In genomic region chr11:2909145-2909914, GRCh38 we compare ENCODE assay signal across 15 cellular contexts. TPM values are rescaled to one million over a fixed set of nuclear protein-coding genes. Genes with fewer than 3 reads are reported as not detected.
DNase-seq lines count a peak whose midpoint lies in the region; ATAC-seq, FAIRE-seq and TF ChIP-seq lines count a peak whose summit lies in the region.
"Had no signal": no experiment of that assay in that cellular context is flagged by ENCODE, and none has a peak within 500 bp of the region (broad histone marks: within the 10 kb centered on the region; RNA-seq: fewer than 3 reads in every experiment).

No MANE protein-coding gene starts in this region.

- peaks cover 21% of the 10 kb centered on the region for H3K4me1 Mint-ChIP-seq in stimulated activated naive CD8-positive, alpha-beta T cell treated with anti-CD3 and anti-CD28 coated beads, Interleukin-15, amount 100 ng/mL, for 72 hours
- H3K4me1 Mint-ChIP-seq in activated T-helper 2 cell treated with anti-CD3 and anti-CD28 coated beads, Interferon-gamma antibody, Interleukin-2, Interleukin-4, amounts not matched to agents 10 μg/mL and 5 μg/mL and 100 μg/mL, durations not matched to agents 14 hours and 24 hours and 36 hours (ENCODE audit: low read depth), result peaks cover 2% of the 10 kb centered on the region

- H3K27me3 Mint-ChIP-seq in stimulated activated naive CD8-positive, alpha-beta T cell treated with anti-CD3 and anti-CD28 coated beads, Interleukin-15, amount 100 ng/mL, for 72 hours, result peaks cover 9% of the 10 kb centered on the region
- H3K27me3 Mint-ChIP-seq in activated T-helper 2 cell treated with anti-CD3 and anti-CD28 coated beads, Interferon-gamma antibody, Interleukin-2, Interleukin-4, amounts not matched to agents 10 μg/mL and 5 μg/mL and 100 μg/mL, durations not matched to agents 14 hours and 24 hours and 36 hours (ENCODE audit: low read depth), result no peaks in the 10 kb centered on the region

- no peak overlapping the region for H3K4me3 Mint-ChIP-seq in stimulated activated naive CD8-positive, alpha-beta T cell treated with anti-CD3 and anti-CD28 coated beads, Interleukin-15, amount 100 ng/mL, for 72 hours
- no peak overlapping the region for H3K4me3 Mint-ChIP-seq in activated T-helper 2 cell treated with anti-CD3 and anti-CD28 coated beads, Interferon-gamma antibody, Interleukin-2, Interleukin-4, amounts not matched to agents 10 μg/mL and 5 μg/mL and 100 μg/mL, durations not matched to agents 14 hours and 24 hours and 36 hours (ENCODE audit: low read depth)
- H3K4me3 Mint-ChIP-seq: B cell; CD8-positive, alpha-beta memory T cell had no signal

- intact Hi-C loops in activated T-helper 2 cell treated with anti-CD3 and anti-CD28 coated beads, Interferon-gamma antibody, Interleukin-2, Interleukin-4, amounts not matched to agents 10 μg/mL and 5 μg/mL and 100 μg/mL, durations not matched to agents 14 hours and 24 hours and 36 hours (cut with micrococcal nuclease), result no loop called here

- no peak for FAIRE-seq in RCC 7860 (lab: Jason Lieb, UNC)

- no peak for TF ChIP-seq CTCF in choroid plexus epithelial cell (conservative IDR thresholded peaks at IDR 0.05; ENCODE audit: low read depth, low read length)

- peaks cover 5 to 20% of the 10 kb centered on the region in 2 donors for H3K9me3 Mint-ChIP-seq in stimulated activated naive CD8-positive, alpha-beta T cell treated with anti-CD3 and anti-CD28 coated beads, Interleukin-15, amount 100 ng/mL, for 72 hours
- peaks cover 10% of the 10 kb centered on the region for H3K9me3 Mint-ChIP-seq in activated T-helper 2 cell treated with anti-CD3 and anti-CD28 coated beads, Interferon-gamma antibody, Interleukin-2, Interleukin-4, amounts not matched to agents 10 μg/mL and 5 μg/mL and 100 μg/mL, durations not matched to agents 14 hours and 24 hours and 36 hours
- H3K9me3 Mint-ChIP-seq: CD8-positive, alpha-beta memory T cell had no signal

- H3K4me3 ChIP-seq in choroid plexus epithelial cell (ENCODE audit: low read depth, low read length), result peak overlapping the region; percentile 11
- H3K4me3 ChIP-seq: PC-9 had no signal

- no peak for DNase-seq in stimulated activated naive CD8-positive, alpha-beta T cell treated with anti-CD3 and anti-CD28 coated beads, Interleukin-15, amount 100 ng/mL, for 72 hours
- no peak for DNase-seq in stimulated activated naive CD8-positive, alpha-beta T cell treated with anti-CD3 and anti-CD28 coated beads, Interleukin-15, Interleukin-2, amounts not matched to agents 100 U/mL and 50 U/mL, for 24 hours
- no peak for DNase-seq in choroid plexus epithelial cell (ENCODE audit: low read depth)
- peak; percentile 61 for DNase-seq in left kidney (ENCODE audit: low read depth, low spot score)
- no peak for DNase-seq in activated CD4-positive, alpha-beta T cell treated with anti-CD3 and anti-CD28 coated beads, Interleukin-2, amount 50 U/mL, for 48 hours
- no peak for DNase-seq in activated naive CD4-positive, alpha-beta T cell treated with Interleukin-2 at 50 U/mL for 16 hours
- no peak for DNase-seq in RCC 7860 (ENCODE audit: low spot score)
- DNase-seq in activated T-helper 2 cell treated with anti-CD3 and anti-CD28 coated beads, Interferon-gamma antibody, Interleukin-2, Interleukin-4, amounts not matched to agents 10 μg/mL and 5 μg/mL and 100 μg/mL, durations not matched to agents 14 hours and 24 hours and 36 hours (ENCODE audit: low spot score), result no peak
- DNase-seq: CD8-positive, alpha-beta memory T cell; NCI-H187 treated with DMSO at 0.1 percent for 48 hours; NCI-H2171; NCI-H446 treated with DMSO at 0.1 percent for 48 hours; NCI-H774; PC-9 had no signal

- no peak overlapping the region for H3K27ac Mint-ChIP-seq in stimulated activated naive CD8-positive, alpha-beta T cell treated with anti-CD3 and anti-CD28 coated beads, Interleukin-15, amount 100 ng/mL, for 72 hours
- H3K27ac Mint-ChIP-seq in activated T-helper 2 cell treated with anti-CD3 and anti-CD28 coated beads, Interferon-gamma antibody, Interleukin-2, Interleukin-4, amounts not matched to agents 10 μg/mL and 5 μg/mL and 100 μg/mL, durations not matched to agents 14 hours and 24 hours and 36 hours, result no peak overlapping the region
- H3K27ac Mint-ChIP-seq: B cell; CD8-positive, alpha-beta memory T cell had no signal

- peak; percentile 42 for ATAC-seq in stimulated activated naive CD8-positive, alpha-beta T cell treated with anti-CD3 and anti-CD28 coated beads, Interleukin-15, amount 100 ng/mL, for 72 hours
- no peak for ATAC-seq in stimulated activated naive CD8-positive, alpha-beta T cell treated with anti-CD3 and anti-CD28 coated beads, Interleukin-15, Interleukin-2, amounts not matched to agents 100 U/mL and 50 U/mL, for 24 hours

- H3K36me3 Mint-ChIP-seq in activated T-helper 2 cell treated with anti-CD3 and anti-CD28 coated beads, Interferon-gamma antibody, Interleukin-2, Interleukin-4, amounts not matched to agents 10 μg/mL and 5 μg/mL and 100 μg/mL, durations not matched to agents 14 hours and 24 hours and 36 hours (ENCODE audit: low read depth), result peaks cover 15% of the 10 kb centered on the region

RNA-seq across cellular contexts. Expression of gene PHLDA2, which starts 19.9 kb away (rescaled TPM):
- 34.5 and 34.7 TPM in 2 replicates for total RNA-seq in activated T-helper 2 cell treated with anti-CD3 and anti-CD28 coated beads, Interferon-gamma antibody, Interleukin-2, Interleukin-4, amounts not matched to agents 10 μg/mL and 5 μg/mL and 100 μg/mL, durations not matched to agents 14 hours and 24 hours and 36 hours
- total RNA-seq: B cell had no signal

RNA-seq across cellular contexts. Expression of gene CDKN1C, which starts 23.8 kb away (rescaled TPM):
- 1.7 TPM in 2 replicates for total RNA-seq in activated T-helper 2 cell treated with anti-CD3 and anti-CD28 coated beads, Interferon-gamma antibody, Interleukin-2, Interleukin-4, amounts not matched to agents 10 μg/mL and 5 μg/mL and 100 μg/mL, durations not matched to agents 14 hours and 24 hours and 36 hours
